8 cellular contexts compared by ENCODE assay signal in genomic region chr11:65429069-65429681, GRCh38. TPM values are rescaled to one million over a fixed set of nuclear protein-coding genes. Genes with fewer than 3 reads are reported as not detected.
DNase-seq lines count a peak whose midpoint lies in the region; ATAC-seq, FAIRE-seq and TF ChIP-seq lines count a peak whose summit lies in the region.

No MANE protein-coding gene starts in this region.

- 4% methylated on average over 9 of the region's 9 CpGs for WGBS in right lobe of liver (ENCODE audit: insufficient coverage, low coverage, low lambda C conversion rate, missing lambda C conversion rate)
- WGBS in transverse colon (ENCODE audit: low coverage in 1 of 2), 2 donors = 12 to 15% methylated on average over 5 to 9 of the region's 9 CpGs

- H3K9me3 ChIP-seq in right lobe of liver (no peaks in the 10 kb centered on the region), transverse colon (no peaks in the 10 kb centered on the region)

- H3K27ac ChIP-seq in right lobe of liver (peak overlapping the region; percentile 97 to 100 (median 100)), transverse colon (peak overlapping the region; percentile 100)

- H3K27me3 ChIP-seq in right lobe of liver (no peaks in the 10 kb centered on the region), transverse colon (no peaks in the 10 kb centered on the region)

- H3K4me3 ChIP-seq in astrocyte of the spinal cord (ENCODE audit: low read depth, low read length) = peak overlapping the region; percentile 95
- peak overlapping the region in 2 of 3 donors; percentile 1 to 3 for H3K4me3 ChIP-seq in right lobe of liver
- peak overlapping the region in 2 of 4 donors; percentile 8 to 81 for H3K4me3 ChIP-seq in transverse colon

- TF ChIP-seq POLR2A in right lobe of liver (IDR thresholded peaks at IDR 0.05) = peak; percentile 24
- peak; percentile 61 for TF ChIP-seq POLR2A in transverse colon (IDR thresholded peaks at IDR 0.05)

- ATAC-seq in right lobe of liver = peak; percentile 1 to 5 (median 2)

- H3K36me3 ChIP-seq in right lobe of liver (peaks cover 0 to 12% (median 8%) of the 10 kb centered on the region in 4 donors), transverse colon (peaks cover 0 to 11% (median 5%) of the 10 kb centered on the region in 4 donors)

- no peak for TF ChIP-seq EP300 in transverse colon (IDR thresholded peaks at IDR 0.05; ENCODE audit: low read depth)

- in situ Hi-C loops in astrocyte of the spinal cord (cut with HindIII; ENCODE audit: low sequenced_read_pairs) = no loop called here
- in situ Hi-C loops in transverse colon (cut with MboI; ENCODE audit: low pct_ligation_motif_present in 1 of 4, low pct_unique_long_range_greater_than_20kb in 1 of 4, low sequenced_read_pairs in 3 of 4) = loop anchor here in 2 of 4 donors (10.0 kb wide), 1 partner anchor 76 kb away; no protein-coding TSS in a partner anchor

- FAIRE-seq in HTR-8/SVneo (lab: Jason Lieb, UNC) (no peak), urothelium cell line (lab: Jason Lieb, UNC) (no peak)

- DNase-seq in ELR (ENCODE audit: low read depth) (peak; percentile 66), NCI-H69 (lab: John Stamatoyannopoulos, UW) (peak; percentile 67), astrocyte of the spinal cord (ENCODE audit: low read depth, low spot score) (peak; percentile 75), right lobe of liver (peak; percentile 28 to 61 (median 48)), transverse colon (peak; percentile 59), HTR-8/SVneo (ENCODE audit: insufficient read length, low spot score) (no peak), NCI-H1105 treated with DMSO at 0.1 percent for 48 hours (lab: John Stamatoyannopoulos, UW) (no peak), urothelium cell line (ENCODE audit: low spot score) (no peak)

- intact Hi-C loops in right lobe of liver (cut with DNase I) (no loop called here), transverse colon (cut with DNase I; ENCODE audit: low total_unique reads) (no loop called here)

- no peak for TF ChIP-seq CTCF in astrocyte of the spinal cord (IDR thresholded peaks at IDR 0.05; ENCODE audit: low read depth, low read length)
- no peak for TF ChIP-seq CTCF in right lobe of liver (IDR thresholded peaks at IDR 0.05)
- TF ChIP-seq CTCF in transverse colon (IDR thresholded peaks at IDR 0.05) = peak in 1 of 5 experiments; percentile 13

- H3K4me1 ChIP-seq in right lobe of liver (peaks cover 0 to 16% (median 11%) of the 10 kb centered on the region in 4 donors), transverse colon (peaks cover 22 to 78% (median 49%) of the 10 kb centered on the region in 4 donors)

RNA-seq across cellular contexts. Expression of gene NEAT1, which starts 6.6 kb away (rescaled TPM):
- 1,000 to 10,000 TPM in 2 of 6 experiments, 100 to 1,000 TPM in 4; 202 to 1,225 (median 767) TPM for total RNA-seq in right lobe of liver
- 100 to 1,000 TPM; 370 to 782 (median 680) TPM for total RNA-seq in transverse colon

RNA-seq across cellular contexts. Expression of gene FRMD8, which starts 42.7 kb away (rescaled TPM):
- 10 to 100 TPM in 4 of 6 experiments, 1 to 10 TPM in 2; 7.7 to 17.1 (median 14.3) TPM for total RNA-seq in right lobe of liver
- total RNA-seq in transverse colon = 100 to 1,000 TPM in 3 of 4 donors, 10 to 100 TPM in 1; 64.3 to 164 (median 128) TPM

RNA-seq across cellular contexts. Expression of gene SLC25A45, which starts 46.7 kb away (rescaled TPM):
- total RNA-seq in right lobe of liver (10 to 100 TPM in 4 of 6 experiments, 1 to 10 TPM in 2; 7.5 to 17.5 (median 12.1) TPM), transverse colon (1 to 10 TPM; 2.2 to 5.6 (median 5.2) TPM)

Comparison
In these comparisons a context has a peak if more than half of its experiments do, and no peak if none do; other contexts are left out.
1. DNase-seq: peak in ELR (single experiment), NCI-H69 (single experiment), astrocyte of the spinal cord (single experiment), right lobe of liver (3 of 3) and transverse colon (single experiment); none in HTR-8/SVneo (single experiment), NCI-H1105 treated with DMSO at 0.1 percent for 48 hours (single experiment) and urothelium cell line (single experiment).